11 cellular contexts compared by ENCODE assay signal in genomic region chr2:63856302-63856600, GRCh38. TPM values are rescaled to one million over a fixed set of nuclear protein-coding genes. Genes with fewer than 3 reads are reported as not detected.
DNase-seq lines count a peak whose midpoint lies in the region; ATAC-seq and TF ChIP-seq lines count a peak whose summit lies in the region.
"Had no signal": no experiment of that assay in that cellular context is flagged by ENCODE, and none has a peak within 500 bp of the region (broad histone marks: within the 10 kb centered on the region; RNA-seq: fewer than 3 reads in every experiment).

No MANE protein-coding gene starts in this region.

- DNase-seq in heart right ventricle, result no peak
- DNase-seq in left ventricle myocardium superior, result no peak
- no peak for DNase-seq in activated T-cell treated with anti-CD3 and anti-CD28 coated beads, Interleukin-2, amount 50 U/mL, for 24 hours
- no peak for DNase-seq in lower lobe of right lung
- DNase-seq in upper lobe of left lung, result no peak
- DNase-seq in islet precursor cell, result no peak
- DNase-seq in NCI-H748 treated with DMSO at 0.1 percent for 48 hours (lab: John Stamatoyannopoulos, UW), result no peak
- DNase-seq: ACHN, NCI-H510A had no signal

- H3K4me1 Mint-ChIP-seq in activated T-cell treated with anti-CD3 and anti-CD28 coated beads, Interleukin-2, amount 50 U/mL, for 24 hours (ENCODE audit: low read depth), result peaks cover 66% of the 10 kb centered on the region

- peaks cover 1% of the 10 kb centered on the region for H3K9me3 Mint-ChIP-seq in activated T-cell treated with anti-CD3 and anti-CD28 coated beads, Interleukin-2, amount 50 U/mL, for 24 hours

- ATAC-seq in heart right ventricle (no peak), left ventricle myocardium superior (no peak), lower lobe of right lung (peak; percentile 59 to 62), upper lobe of left lung (ENCODE audit: low FRiP score in 2 of 2) (peak in 1 of 2 donors; percentile 29), GM21381 (IDR thresholded peaks at IDR 0.05; ENCODE audit: unreplicated experiment) (no peak)

- H3K4me1 ChIP-seq in heart right ventricle (peaks cover 0 to 61% (median 58%) of the 10 kb centered on the region in 9 donors), lower lobe of right lung (peaks cover 48% of the 10 kb centered on the region), upper lobe of left lung (peaks cover 15 to 42% (median 35%) of the 10 kb centered on the region in 4 donors)

- TF ChIP-seq CTCF in heart right ventricle (IDR thresholded peaks at IDR 0.05) (no peak), lower lobe of right lung (IDR thresholded peaks at IDR 0.05) (no peak), upper lobe of left lung (IDR thresholded peaks at IDR 0.05) (no peak)

- WGBS in heart right ventricle, 2 donors, result 73 to 77% methylated on average over 5 of the region's 5 CpGs
- 57 to 60% methylated on average over 5 of the region's 5 CpGs for WGBS in upper lobe of left lung, 2 donors

- intact Hi-C loops in heart right ventricle (cut with DNase I), result loop anchor here in 1 of 10 donors (10.0 kb wide), 1 partner anchor 261 kb away; no protein-coding TSS in a partner anchor
- intact Hi-C loops in left ventricle myocardium superior (cut with micrococcal nuclease), result no loop called here
- intact Hi-C loops in lower lobe of right lung (cut with DNase I), result no loop called here

- peak overlapping the region; percentile 47 for H3K4me3 Mint-ChIP-seq in activated T-cell treated with anti-CD3 and anti-CD28 coated beads, Interleukin-2, amount 50 U/mL, for 24 hours

- H3K36me3 ChIP-seq in heart right ventricle, result peaks cover 0 to 57% (median 18%) of the 10 kb centered on the region in 9 donors
- H3K36me3 ChIP-seq in lower lobe of right lung, result peaks cover 47% of the 10 kb centered on the region
- H3K36me3 ChIP-seq in upper lobe of left lung, result peaks cover 0 to 51% (median 12%) of the 10 kb centered on the region in 4 donors

- peaks cover 42% of the 10 kb centered on the region for H3K36me3 Mint-ChIP-seq in activated T-cell treated with anti-CD3 and anti-CD28 coated beads, Interleukin-2, amount 50 U/mL, for 24 hours (ENCODE audit: low read depth)

- no peak for TF ChIP-seq POLR2A in upper lobe of left lung (IDR thresholded peaks at IDR 0.05)

- H3K9me3 ChIP-seq in heart right ventricle, result no peaks in the 10 kb centered on the region
- H3K9me3 ChIP-seq in lower lobe of right lung, result no peaks in the 10 kb centered on the region
- H3K9me3 ChIP-seq in upper lobe of left lung, result no peaks in the 10 kb centered on the region

- H3K27ac Mint-ChIP-seq in activated T-cell treated with anti-CD3 and anti-CD28 coated beads, Interleukin-2, amount 50 U/mL, for 24 hours, result peak overlapping the region; percentile 91

- no peak overlapping the region for H3K4me3 ChIP-seq in heart right ventricle
- H3K4me3 ChIP-seq in lower lobe of right lung, result no peak overlapping the region
- no peak overlapping the region for H3K4me3 ChIP-seq in upper lobe of left lung
- H3K4me3 ChIP-seq: cardiac muscle cell had no signal

- no peaks in the 10 kb centered on the region for H3K27me3 Mint-ChIP-seq in activated T-cell treated with anti-CD3 and anti-CD28 coated beads, Interleukin-2, amount 50 U/mL, for 24 hours

- H3K27ac ChIP-seq in heart right ventricle (peak overlapping the region in 7 of 10 donors; percentile 7 to 71 (median 44)), lower lobe of right lung (peak overlapping the region; percentile 44), upper lobe of left lung (peak overlapping the region; percentile 40 to 66 (median 60))
- H3K27ac ChIP-seq: cardiac muscle cell had no signal

- no peak for TF ChIP-seq EP300 in upper lobe of left lung (IDR thresholded peaks at IDR 0.05)

- H3K27me3 ChIP-seq in heart right ventricle (no peaks in the 10 kb centered on the region), lower lobe of right lung (ENCODE audit: low read depth) (no peaks in the 10 kb centered on the region), upper lobe of left lung (no peaks in the 10 kb centered on the region)
- H3K27me3 ChIP-seq: cardiac muscle cell had no signal

RNA-seq across cellular contexts. Expression of gene UGP2, which starts 14.6 kb away (rescaled TPM):
- total RNA-seq in heart right ventricle (100 to 1,000 TPM; 250 to 457 (median 371) TPM), left ventricle myocardium superior (368 TPM), lower lobe of right lung (144 TPM), upper lobe of left lung (100 to 1,000 TPM in 5 of 6 donors, 10 to 100 TPM in 1; 99.3 to 162 (median 115) TPM)
- polyA plus RNA-seq in heart right ventricle, result 100 to 1,000 TPM; 139 to 632 TPM

Comparison
In these comparisons a context has a peak if more than half of its experiments do, and no peak if none do; other contexts are left out.
1. ATAC-seq: peak in lower lobe of right lung (2 of 2); none in heart right ventricle (0 of 8), left ventricle myocardium superior (single experiment) and GM21381 (single experiment).
2. Peak in every context shown above with its lines, with median percentiles within 50 percentile points of each other: H3K27ac ChIP-seq.